ENCODE assay signal across 8 cellular contexts in genomic region chr4:80202190-80202711, GRCh38. TPM values are rescaled to one million over a fixed set of nuclear protein-coding genes. Genes with fewer than 3 reads are reported as not detected.
A peak's percentile ranks its signal among the peaks of the same experiment; 100 is the strongest.
DNase-seq lines count a peak whose midpoint lies in the region; ATAC-seq, FAIRE-seq and TF ChIP-seq lines count a peak whose summit lies in the region.

No MANE protein-coding gene starts in this region.

- H3K4me3 ChIP-seq in WI38 (ENCODE audit: low read depth, low read length) (peak overlapping the region; percentile 65), breast epithelium (peak overlapping the region; percentile 61 to 87 (median 65)), kidney (ENCODE audit: low read length in 2 of 2) (peak overlapping the region; percentile 21 to 51)

- peak in 1 of 2 donors; percentile 54 for DNase-seq in breast epithelium (ENCODE audit: low spot score in 2 of 2)
- peak; percentile 93 for DNase-seq in kidney
- DNase-seq in stimulated activated CD4-positive, alpha-beta T cell treated with anti-CD3 and anti-CD28 coated beads, Interleukin-15, amount 100 ng/mL, for 1 hour (ENCODE audit: low read depth in 1 of 2, low spot score in 1 of 2): peak; percentile 68 to 77
- no peak for DNase-seq in RKO (ENCODE audit: low spot score)

- peaks cover 0 to 60% of the 10 kb centered on the region in 2 donors for H3K27me3 ChIP-seq in breast epithelium

- intact Hi-C loops in breast epithelium (cut with DNase I; ENCODE audit: low total_unique reads): no loop called here
- intact Hi-C loops in kidney (cut with DNase I): no loop called here

- H3K9me3 ChIP-seq in ES-I3 (ENCODE audit: control insufficient read depth, insufficient read depth, low read length) (peaks cover 2% of the 10 kb centered on the region; the same call in 1 of the 2 replicates), breast epithelium (no peaks in the 10 kb centered on the region), kidney (ENCODE audit: control insufficient read depth in 1 of 2, low read length in 2 of 2) (no peaks in the 10 kb centered on the region)

- no peak for FAIRE-seq in kidney (lab: Jason Lieb, UNC)

- peak; percentile 88 for TF ChIP-seq CTCF in LNCAP (IDR thresholded peaks at IDR 0.05)
- peak; percentile 62 for TF ChIP-seq CTCF in WI38 (IDR thresholded peaks at IDR 0.05; ENCODE audit: low read depth, low read length)
- TF ChIP-seq CTCF in breast epithelium (IDR thresholded peaks at IDR 0.05): peak; percentile 50 to 68 (median 61)
- peak; percentile 73 for TF ChIP-seq CTCF in kidney (IDR thresholded peaks at IDR 0.05; ENCODE audit: borderline replicate concordance, extremely low read depth, insufficient read depth)

- peak overlapping the region; percentile 48; the same call in 1 of the 2 replicates for H3K9ac ChIP-seq in ES-I3 (ENCODE audit: low read depth, low read length)
- no peak overlapping the region for H3K9ac ChIP-seq in kidney (ENCODE audit: low read length in 2 of 2)

- H3K4me1 ChIP-seq in ES-I3 (ENCODE audit: insufficient read depth, low read length) (no peaks in the 10 kb centered on the region), breast epithelium (peaks cover 4 to 5% of the 10 kb centered on the region in 2 donors), kidney (ENCODE audit: control insufficient read depth in 1 of 2, insufficient read depth in 1 of 2, low read depth in 1 of 2, low read length in 2 of 2) (peaks cover 0 to 5% of the 10 kb centered on the region in 2 donors)

- peak; percentile 76 for ATAC-seq in GM21825 (IDR thresholded peaks at IDR 0.05; ENCODE audit: unreplicated experiment)

- no peak for TF ChIP-seq POLR2A in breast epithelium (IDR thresholded peaks at IDR 0.05)

- H3K36me3 ChIP-seq in ES-I3 (ENCODE audit: insufficient read depth, low read length) (no peaks in the 10 kb centered on the region), breast epithelium (no peaks in the 10 kb centered on the region), kidney (ENCODE audit: control insufficient read depth in 1 of 2, insufficient read depth in 2 of 2, low read length in 2 of 2) (no peaks in the 10 kb centered on the region)

- peak overlapping the region; percentile 48 to 89 for H3K27ac ChIP-seq in breast epithelium
- no peak overlapping the region for H3K27ac ChIP-seq in kidney (ENCODE audit: low read depth in 2 of 2, low read length in 2 of 2)

RNA-seq across cellular contexts. Expression of gene PRDM8, which starts 4.9 kb away (rescaled TPM):
- total RNA-seq in breast epithelium (1 to 10 TPM; 1.2 to 7.0 (median 5.9) TPM), kidney (4.2 TPM)
- 0.75 TPM for polyA plus RNA-seq in kidney (ENCODE audit: insufficient read depth, low read depth, low replicate concordance)

Comparison
In these comparisons a context has a peak if more than half of its experiments do, and no peak if none do; other contexts are left out.
1. H3K27ac ChIP-seq: peak in breast epithelium (2 of 2); none in kidney (0 of 2).
2. Peak in every context shown above with its lines, with median percentiles within 50 percentile points of each other: CTCF ChIP-seq and H3K4me3 ChIP-seq.